In genomic region chr14:103520269-103520656, GRCh38 we compare ENCODE assay signal across 10 cellular contexts. TPM values are rescaled to one million over a fixed set of nuclear protein-coding genes. Genes with fewer than 3 reads are reported as not detected.
DNase-seq lines count a peak whose midpoint lies in the region; ATAC-seq, FAIRE-seq and TF ChIP-seq lines count a peak whose summit lies in the region.
"Had no signal": no experiment of that assay in that cellular context is flagged by ENCODE, and none has a peak within 500 bp of the region (broad histone marks: within the 10 kb centered on the region; RNA-seq: fewer than 3 reads in every experiment).

No MANE protein-coding gene starts in this region.

- H3K4me3 ChIP-seq in K562 (peak overlapping the region; percentile 60; the same call in 1 of the 2 replicates), tibial nerve (no peak overlapping the region)

- H3K9me1 ChIP-seq in K562 (ENCODE audit: control insufficient read depth, insufficient read depth, low read length) = no peaks in the 10 kb centered on the region

- peaks cover 11% of the 10 kb centered on the region for H3K4me1 Mint-ChIP-seq in activated T-cell treated with anti-CD3 and anti-CD28 coated beads, Interleukin-2, amount 50 U/mL, for 24 hours (ENCODE audit: low read depth)
- peaks cover 29% of the 10 kb centered on the region for H3K4me1 Mint-ChIP-seq in mesothelial cell of epicardium

- peaks cover 23% of the 10 kb centered on the region; the same call in 1 of the 3 replicates for H3K36me3 ChIP-seq in K562 (ENCODE audit: control insufficient read depth, insufficient read depth, low read length)
- no peaks in the 10 kb centered on the region for H3K36me3 ChIP-seq in tibial nerve

- H3K27ac ChIP-seq in K562 (ENCODE audit: extremely low read depth, low read depth, low read length) (0 out of 3 replicates have a peak overlapping the region, but pooled peaks have one; percentile 83), tibial nerve (peak overlapping the region; percentile 71 to 90 (median 84))

- CTCF ChIA-PET in K562 (lab: Yijun Ruan, JAX; ENCODE audit: low intra/inter-chr PET ratio) = no interaction called here

- peaks cover 13% of the 10 kb centered on the region; the same call in 1 of the 2 replicates for H4K20me1 ChIP-seq in K562 (replicated peaks; ENCODE audit: control insufficient read depth, insufficient read depth, low read length)

- intact Hi-C loops in K562 (cut with micrococcal nuclease) = loop anchor here (10.0 kb wide), 1 partner anchor 125 kb away; no protein-coding TSS in a partner anchor

- no peaks in the 10 kb centered on the region for H3K9me3 ChIP-seq in K562 (replicated peaks; ENCODE audit: control insufficient read depth, insufficient read depth, low read depth, low read length)
- H3K9me3 ChIP-seq in tibial nerve = no peaks in the 10 kb centered on the region

- no peaks in the 10 kb centered on the region for H3K27me3 ChIP-seq in K562 (ENCODE audit: control insufficient read depth in 2 of 2, insufficient read depth in 2 of 2, low read length in 2 of 2)
- H3K27me3 ChIP-seq in tibial nerve = no peaks in the 10 kb centered on the region

- H3K27me3 Mint-ChIP-seq in activated T-cell treated with anti-CD3 and anti-CD28 coated beads, Interleukin-2, amount 50 U/mL, for 24 hours = peaks cover 26% of the 10 kb centered on the region
- H3K27me3 Mint-ChIP-seq in mesothelial cell of epicardium (ENCODE audit: low read depth) = peaks cover 36% of the 10 kb centered on the region

- no peak for TF ChIP-seq POLR2A in K562 (conservative IDR thresholded peaks at IDR 0.05)
- TF ChIP-seq POLR2A in tibial nerve (IDR thresholded peaks at IDR 0.05) = no peak

- H3K79me2 ChIP-seq in K562 (ENCODE audit: control insufficient read depth, insufficient read depth, low read length) = peaks cover 23% of the 10 kb centered on the region

- peak overlapping the region; percentile 78; the same call in 1 of the 2 replicates for H3K4me2 ChIP-seq in K562 (ENCODE audit: insufficient read depth, low read length)

- no peak for FAIRE-seq in K562 (lab: Jason Lieb, UNC)
- FAIRE-seq: TTC549 had no signal

- WGBS in K562 (ENCODE audit: insufficient coverage, low coverage, missing lambda C conversion rate) = 60% methylated on average over 3 of the region's 10 CpGs
- 84% methylated on average over 10 of the region's 10 CpGs; no CpG with 5 or more reads in 1 of the 2 donors for WGBS in tibial nerve, 2 donors

- ATAC-seq in K562 (no peak), HG03378 (IDR thresholded peaks at IDR 0.05; ENCODE audit: unreplicated experiment) (no peak)

- TF ChIP-seq EP300 in K562 (IDR thresholded peaks at IDR 0.05; ENCODE audit: low read length) (no peak), tibial nerve (IDR thresholded peaks at IDR 0.05) (no peak)

- H3K9me3 Mint-ChIP-seq in activated T-cell treated with anti-CD3 and anti-CD28 coated beads, Interleukin-2, amount 50 U/mL, for 24 hours = no peaks in the 10 kb centered on the region
- no peaks in the 10 kb centered on the region for H3K9me3 Mint-ChIP-seq in mesothelial cell of epicardium

- H3K27ac Mint-ChIP-seq in activated T-cell treated with anti-CD3 and anti-CD28 coated beads, Interleukin-2, amount 50 U/mL, for 24 hours = no peak overlapping the region
- H3K27ac Mint-ChIP-seq in mesothelial cell of epicardium = no peak overlapping the region

- H3K4me1 ChIP-seq in K562 (replicated peaks in 1 of 2; ENCODE audit: control insufficient read depth in 2 of 2, insufficient read depth in 2 of 2, low read length in 2 of 2) (peaks cover 35 to 79% of the 10 kb centered on the region in 2 experiments), tibial nerve (peaks cover 0 to 65% (median 41%) of the 10 kb centered on the region in 4 donors)

- in situ Hi-C loops in K562 (cut with MboI) = no loop called here

- peak overlapping the region in 1 of 2 experiments; percentile 93; a peak in 3 of 4 replicates for H3K9ac ChIP-seq in K562 (ENCODE audit: insufficient read depth in 1 of 2, low read depth in 2 of 2, low read length in 2 of 2)

- no peaks in the 10 kb centered on the region for H3K36me3 Mint-ChIP-seq in activated T-cell treated with anti-CD3 and anti-CD28 coated beads, Interleukin-2, amount 50 U/mL, for 24 hours (ENCODE audit: low read depth)
- H3K36me3 Mint-ChIP-seq in mesothelial cell of epicardium = no peaks in the 10 kb centered on the region

- POLR2A ChIA-PET in K562 (lab: Yijun Ruan, JAX) = interaction anchor here (0.6 kb wide), 1 partner anchor 683 kb away, joined by 3 read pairs; no protein-coding TSS in a partner anchor

- peak overlapping the region; percentile 42 for H3K4me3 Mint-ChIP-seq in activated T-cell treated with anti-CD3 and anti-CD28 coated beads, Interleukin-2, amount 50 U/mL, for 24 hours
- peak overlapping the region; percentile 62 for H3K4me3 Mint-ChIP-seq in mesothelial cell of epicardium

- BruUV-seq in K562 (replicated peaks; lab: Mats Ljungman, UMichigan) = no TSS peak

- TF ChIP-seq RAD21 in K562 (CRISPR knock-in tag; conservative IDR thresholded peaks at IDR 0.05 in 1 of 2, IDR thresholded peaks at IDR 0.05 in 1 of 2) = no peak

- TF ChIP-seq CTCF in K562 (IDR thresholded peaks at IDR 0.05 in 2 of 3, conservative IDR thresholded peaks at IDR 0.05 in 1 of 3; ENCODE audit: insufficient read depth in 2 of 3, low read depth in 1 of 3, low read length in 3 of 3) = no peak
- no peak for TF ChIP-seq CTCF in mesothelial cell of epicardium (IDR thresholded peaks at IDR 0.05; ENCODE audit: unreplicated experiment)
- no peak for TF ChIP-seq CTCF in tibial nerve (IDR thresholded peaks at IDR 0.05)

- DNase-seq in activated T-cell treated with anti-CD3 and anti-CD28 coated beads, Interleukin-2, amount 50 U/mL, for 24 hours = no peak
- DNase-seq in activated T-cell treated with anti-CD3 and anti-CD28 coated beads for 4 hours (no peak), K562 (ENCODE audit: extremely low read depth in 1 of 4, low spot score in 3 of 4) (no peak), mesothelial cell of epicardium (ENCODE audit: low spot score in 2 of 2, unreplicated experiment in 2 of 2) (no peak), tibial nerve (ENCODE audit: low spot score in 2 of 2) (no peak), NCI-H1930 (lab: John Stamatoyannopoulos, UW) (no peak), kidney glomerular epithelial cell (lab: John Stamatoyannopoulos, UW) (no peak)
- DNase-seq: cortex of kidney had no signal

- H2AFZ ChIP-seq in K562 (ENCODE audit: low read depth, low read length) = no peak overlapping the region

RNA-seq across cellular contexts. Expression of gene CKB, which starts 2.4 kb away (rescaled TPM):
- 63.0 and 253 TPM in 2 replicates for total RNA-seq in K562 (2011; cell fraction: chromatin; rRNA removed; ENCODE audit: low replicate concordance)
- 300 and 318 TPM in 2 replicates for total RNA-seq in K562 (2011; cell fraction: nucleolus; rRNA removed)
- 108 and 141 TPM in 2 replicates for total RNA-seq in K562 (2011; cell fraction: nucleoplasm; rRNA removed)
- total RNA-seq in K562 (2014; rRNA removed) = 692 and 778 TPM in 2 replicates
- 90.5 and 91.6 TPM in 2 replicates for total RNA-seq in K562 (2014; rRNA removed; fragmentation: Illumina TruSeq; extraction: Trizol)
- total RNA-seq in K562 (2015; rRNA removed; fragmentation: Illumina TruSeq; extraction: Trizol) = 177 and 191 TPM in 2 replicates
- 558 and 570 TPM in 2 replicates for total RNA-seq in K562 (2021)
- 132 and 348 TPM in 2 replicates for polyA plus RNA-seq in K562 (2011; rRNA removed)
- 261 and 599 TPM in 2 replicates for polyA plus RNA-seq in K562 (2011; cell fraction: cytosol; rRNA removed)
- polyA plus RNA-seq in K562 (2011; cell fraction: nucleus; rRNA removed) = 742 and 1,022 TPM in 2 replicates
- polyA plus RNA-seq in K562 (2012) = 375 and 553 TPM in 2 replicates
- 115 and 390 TPM in 2 replicates for polyA plus RNA-seq in K562 (2014; fragmentation: Illumina TruSeq; extraction: Trizol)
- polyA plus RNA-seq in K562 (2014; fragmentation: Nextera tagmentation; extraction: Ambion mirVana) = 10 to 100 TPM; 23.9 to 44.5 TPM
- polyA plus RNA-seq in K562 (2014; rRNA removed) = 564 and 637 TPM in 2 replicates
- polyA minus RNA-seq in K562 (2011; rRNA and poly(A)+ RNA removed) = 34.8 and 43.6 TPM in 2 replicates
- polyA minus RNA-seq in K562 (2011; cell fraction: cytosol; rRNA and poly(A)+ RNA removed) = 164 and 287 TPM in 2 replicates
- 93.2 and 131 TPM in 2 replicates for polyA minus RNA-seq in K562 (2011; cell fraction: nucleus; rRNA and poly(A)+ RNA removed)
- 50.6 to 56.7 TPM (median 53.3 TPM) in 3 replicates for total RNA-seq in mesothelial cell of epicardium
- 100 to 1,000 TPM in 3 of 4 donors, 10 to 100 TPM in 1; 75.6 to 249 (median 141) TPM for total RNA-seq in tibial nerve

RNA-seq across cellular contexts. Expression of gene TRMT61A, which starts 8.7 kb away (rescaled TPM):
- total RNA-seq in K562 (2011; cell fraction: chromatin; rRNA removed; ENCODE audit: low replicate concordance) = 5.1 and 21.8 TPM in 2 replicates
- 24.5 and 24.8 TPM in 2 replicates for total RNA-seq in K562 (2011; cell fraction: nucleolus; rRNA removed)
- 9.7 and 11.4 TPM in 2 replicates for total RNA-seq in K562 (2011; cell fraction: nucleoplasm; rRNA removed)
- total RNA-seq in K562 (2014; rRNA removed) (24.8 and 29.5 TPM in 2 replicates), K562 (2014; rRNA removed; fragmentation: Illumina TruSeq; extraction: Trizol) (1.5 and 2.9 TPM in 2 replicates), K562 (2015; rRNA removed; fragmentation: Illumina TruSeq; extraction: Trizol) (12.3 and 12.4 TPM in 2 replicates), K562 (2021) (20.4 and 21.0 TPM in 2 replicates), mesothelial cell of epicardium (8.7 to 9.5 TPM (median 9.5 TPM) in 3 replicates), tibial nerve (10 to 100 TPM; 17.9 to 32.4 (median 22.4) TPM)
- polyA plus RNA-seq in K562 (2011; rRNA removed) (5.1 and 6.6 TPM in 2 replicates), K562 (2014; fragmentation: Illumina TruSeq; extraction: Trizol) (3.2 and 10.1 TPM in 2 replicates), K562 (2014; fragmentation: Nextera tagmentation; extraction: Ambion mirVana) (under 1 TPM; 0.10 to 0.50 TPM), K562 (2014; rRNA removed) (18.1 and 22.4 TPM in 2 replicates)
- 7.6 and 28.9 TPM in 2 replicates for polyA plus RNA-seq in K562 (2011; cell fraction: cytosol; rRNA removed)
- 15.5 and 27.8 TPM in 2 replicates for polyA plus RNA-seq in K562 (2011; cell fraction: nucleus; rRNA removed)
- 7.5 and 13.1 TPM in 2 replicates for polyA plus RNA-seq in K562 (2012)
- polyA minus RNA-seq in K562 (2011; rRNA and poly(A)+ RNA removed) = 1.4 and 2.6 TPM in 2 replicates
- polyA minus RNA-seq in K562 (2011; cell fraction: cytosol; rRNA and poly(A)+ RNA removed) = 5.0 and 6.5 TPM in 2 replicates
- 13.2 and 14.3 TPM in 2 replicates for polyA minus RNA-seq in K562 (2011; cell fraction: nucleus; rRNA and poly(A)+ RNA removed)

RNA-seq across cellular contexts. Expression of gene BAG5, which starts 42.2 kb away (rescaled TPM):
- 7.5 and 18.1 TPM in 2 replicates for total RNA-seq in K562 (2011; cell fraction: chromatin; rRNA removed; ENCODE audit: low replicate concordance)
- 5.4 and 6.3 TPM in 2 replicates for total RNA-seq in K562 (2011; cell fraction: nucleolus; rRNA removed)
- total RNA-seq in K562 (2011; cell fraction: nucleoplasm; rRNA removed) = 9.8 and 13.9 TPM in 2 replicates
- 11.1 and 15.1 TPM in 2 replicates for total RNA-seq in K562 (2014; rRNA removed)
- 21.4 and 22.6 TPM in 2 replicates for total RNA-seq in K562 (2014; rRNA removed; fragmentation: Illumina TruSeq; extraction: Trizol)
- 18.0 and 19.5 TPM in 2 replicates for total RNA-seq in K562 (2015; rRNA removed; fragmentation: Illumina TruSeq; extraction: Trizol)
- 16.9 and 17.5 TPM in 2 replicates for total RNA-seq in K562 (2021)
- 7.6 and 7.9 TPM in 2 replicates for polyA plus RNA-seq in K562 (2011; rRNA removed)
- 3.5 and 6.5 TPM in 2 replicates for polyA plus RNA-seq in K562 (2011; cell fraction: cytosol; rRNA removed)
- polyA plus RNA-seq in K562 (2011; cell fraction: nucleus; rRNA removed) = 5.0 and 5.8 TPM in 2 replicates
- polyA plus RNA-seq in K562 (2012) = 8.6 and 12.2 TPM in 2 replicates
- 17.2 and 20.6 TPM in 2 replicates for polyA plus RNA-seq in K562 (2014; fragmentation: Illumina TruSeq; extraction: Trizol)
- 10 to 100 TPM in 1 of 2 experiments, 1 to 10 TPM in 1; 9.1 to 13.2 TPM for polyA plus RNA-seq in K562 (2014; fragmentation: Nextera tagmentation; extraction: Ambion mirVana)
- polyA plus RNA-seq in K562 (2014; rRNA removed) = 9.9 and 11.2 TPM in 2 replicates
- 12.3 and 14.5 TPM in 2 replicates for polyA minus RNA-seq in K562 (2011; rRNA and poly(A)+ RNA removed)
- 10.3 and 10.5 TPM in 2 replicates for polyA minus RNA-seq in K562 (2011; cell fraction: cytosol; rRNA and poly(A)+ RNA removed)
- polyA minus RNA-seq in K562 (2011; cell fraction: nucleus; rRNA and poly(A)+ RNA removed) = 4.0 and 7.8 TPM in 2 replicates
- 21.8 to 23.5 TPM (median 22.2 TPM) in 3 replicates for total RNA-seq in mesothelial cell of epicardium
- total RNA-seq in tibial nerve = 10 to 100 TPM; 26.1 to 36.5 (median 31.7) TPM

RNA-seq across cellular contexts. Expression of gene COA8, which starts 42.5 kb away (rescaled TPM):
- total RNA-seq in K562 (2011; cell fraction: chromatin; rRNA removed; ENCODE audit: low replicate concordance) = 34.1 and 36.6 TPM in 2 replicates
- total RNA-seq in K562 (2011; cell fraction: nucleolus; rRNA removed) = 16.8 and 18.7 TPM in 2 replicates
- 27.0 and 28.2 TPM in 2 replicates for total RNA-seq in K562 (2011; cell fraction: nucleoplasm; rRNA removed)
- total RNA-seq in K562 (2014; rRNA removed) (25.2 and 25.6 TPM in 2 replicates), K562 (2014; rRNA removed; fragmentation: Illumina TruSeq; extraction: Trizol) (25.7 and 27.3 TPM in 2 replicates), K562 (2015; rRNA removed; fragmentation: Illumina TruSeq; extraction: Trizol) (27.0 and 28.5 TPM in 2 replicates), K562 (2021) (34.6 and 35.5 TPM in 2 replicates), mesothelial cell of epicardium (35.4 to 38.8 TPM (median 36.0 TPM) in 3 replicates), tibial nerve (10 to 100 TPM in 3 of 4 donors, 1 to 10 TPM in 1; 7.2 to 31.6 (median 12.3) TPM)
- polyA plus RNA-seq in K562 (2011; rRNA removed) (13.0 and 19.1 TPM in 2 replicates), K562 (2014; fragmentation: Illumina TruSeq; extraction: Trizol) (24.8 and 27.3 TPM in 2 replicates), K562 (2014; fragmentation: Nextera tagmentation; extraction: Ambion mirVana) (10 to 100 TPM in 1 of 2 experiments, 1 to 10 TPM in 1; 5.0 to 11.8 TPM), K562 (2014; rRNA removed) (33.5 and 35.3 TPM in 2 replicates)
- polyA plus RNA-seq in K562 (2011; cell fraction: cytosol; rRNA removed) = 5.5 and 7.4 TPM in 2 replicates
- polyA plus RNA-seq in K562 (2011; cell fraction: nucleus; rRNA removed) = 6.3 and 6.5 TPM in 2 replicates
- polyA plus RNA-seq in K562 (2012) = 35.5 TPM in 2 replicates
- 4.3 and 7.4 TPM in 2 replicates for polyA minus RNA-seq in K562 (2011; rRNA and poly(A)+ RNA removed)
- 5.2 and 7.9 TPM in 2 replicates for polyA minus RNA-seq in K562 (2011; cell fraction: cytosol; rRNA and poly(A)+ RNA removed)
- 5.8 and 9.2 TPM in 2 replicates for polyA minus RNA-seq in K562 (2011; cell fraction: nucleus; rRNA and poly(A)+ RNA removed)
